8 cellular contexts compared by ENCODE assay signal in genomic region chr6:35342258-35343091, GRCh38. TPM values are rescaled to one million over a fixed set of nuclear protein-coding genes. Genes with fewer than 3 reads are reported as not detected.
A peak's percentile ranks its signal among the peaks of the same experiment; 100 is the strongest.
DNase-seq lines count a peak whose midpoint lies in the region; ATAC-seq and TF ChIP-seq lines count a peak whose summit lies in the region.

PPARD (plus strand) TSS chr6:35342558; CDS start chr6:35411088, 68,530 bp downstream.

- H3K27me3 ChIP-seq in mucosa of stomach (ENCODE audit: control insufficient read depth, insufficient read depth, low read length), result no peaks in the 10 kb centered on the region

- peaks cover 4% of the 10 kb centered on the region for H3K36me3 Mint-ChIP-seq in IgD-negative memory B cell

- H3K4me1 Mint-ChIP-seq in IgD-negative memory B cell, result peaks cover 17 to 36% (median 26%) of the 10 kb centered on the region in 3 donors

- ATAC-seq in GM21529 (IDR thresholded peaks at IDR 0.05; ENCODE audit: unreplicated experiment), result peak; percentile 97

- peaks cover 5% of the 10 kb centered on the region for H3K36me3 ChIP-seq in mucosa of stomach (ENCODE audit: control insufficient read depth, insufficient read depth, low read length)

- H3K27ac Mint-ChIP-seq in IgD-negative memory B cell, result peak within 1 kb of the TSS; percentile 52 to 94 (median 94)

- no peaks in the 10 kb centered on the region for H3K9me3 ChIP-seq in mucosa of stomach (ENCODE audit: control insufficient read depth, low read length)

- no peaks in the 10 kb centered on the region for H3K27me3 Mint-ChIP-seq in IgD-negative memory B cell

- peak; percentile 95 for TF ChIP-seq CTCF in epithelial cell of proximal tubule (conservative IDR thresholded peaks at IDR 0.05; ENCODE audit: low read depth, low read length)

- H3K9ac ChIP-seq in mucosa of stomach (ENCODE audit: low read length), result peak within 1 kb of the TSS; percentile 90

- H3K4me1 ChIP-seq in mucosa of stomach (ENCODE audit: control insufficient read depth, insufficient read depth, low read length), result peaks cover 11% of the 10 kb centered on the region

- no peaks in the 10 kb centered on the region for H3K9me3 Mint-ChIP-seq in IgD-negative memory B cell

- DNase-seq in DMS153 treated with DMSO at 0.1 percent for 48 hours (lab: John Stamatoyannopoulos, UW; ENCODE audit: unreplicated experiment) (peak; percentile 93), OCI-M1 (lab: John Stamatoyannopoulos, UW) (peak; percentile 99), activated T-cell treated with anti-CD3 and anti-CD28 coated beads for 4 hours (peak; percentile 98), epithelial cell of proximal tubule (ENCODE audit: low read depth) (no peak)
- peak; percentile 95 to 96 for DNase-seq in stimulated activated CD8-positive, alpha-beta memory T cell treated with anti-CD3 and anti-CD28 coated beads, Interleukin-7, amount 100 ng/mL, for 1 hour (ENCODE audit: low read depth in 2 of 2)

- H3K4me3 ChIP-seq in epithelial cell of proximal tubule (ENCODE audit: low read depth, low read length), result peak within 1 kb of the TSS; percentile 88
- peak within 1 kb of the TSS; percentile 10 for H3K4me3 ChIP-seq in mucosa of stomach (ENCODE audit: low read length)

- H3K4me3 Mint-ChIP-seq in IgD-negative memory B cell, result peak within 1 kb of the TSS; percentile 79 to 97 (median 95)

RNA-seq across cellular contexts. Expression of gene PPARD, which starts in this region (rescaled TPM):
- 8.4 TPM for polyA plus RNA-seq in IgD-negative memory B cell
- total RNA-seq in epithelial cell of proximal tubule, result 8.2 and 10.8 TPM in 2 replicates
